15 cellular contexts compared by ENCODE assay signal in genomic region chr2:240295256-240296103, GRCh38.
"Had no signal": no experiment of that assay in that cellular context is flagged by ENCODE, and none has a peak within 500 bp of the region (broad histone marks: within the 10 kb centered on the region; RNA-seq: fewer than 3 reads in every experiment).

No MANE protein-coding gene starts in this region.

- H3K27ac ChIP-seq: hepatocyte, lower lobe of right lung, sigmoid colon, suprapubic skin had no signal

- H3K36me3 ChIP-seq: lower lobe of right lung, sigmoid colon, suprapubic skin had no signal

- ATAC-seq: activated T-cell treated with anti-CD3 and anti-CD28 coated beads, Interleukin-2, amount 50 U/mL, for 4 hours; effector memory CD8-positive, alpha-beta T cell; left cardiac atrium; lower lobe of right lung had no signal

- H3K4me2 ChIP-seq: hepatocyte had no signal

- H3K27ac Mint-ChIP-seq: activated B cell treated with CpG ODN at 0.5 μM for 24 hours; activated naive CD8-positive, alpha-beta T cell treated with anti-CD3 and anti-CD28 coated beads, Interleukin-2, amount 10 ng/mL, durations not matched to agents 7 days and 5 days; effector memory CD8-positive, alpha-beta T cell; mesothelial cell of epicardium; type B pancreatic cell had no signal

- DNase-seq: activated B cell treated with CpG ODN at 0.5 μM for 24 hours; activated CD4-positive, alpha-beta T cell treated with anti-CD3 and anti-CD28 coated beads, Interleukin-2, amount 50 U/mL, for 1 hour; activated naive CD8-positive, alpha-beta T cell treated with anti-CD3 and anti-CD28 coated beads, Interleukin-2, amount 10 ng/mL, durations not matched to agents 7 days and 5 days; activated T-cell treated with anti-CD3 and anti-CD28 coated beads, Interleukin-2, amount 50 U/mL, for 4 hours; aorta; central memory CD4-positive, alpha-beta T cell; effector memory CD8-positive, alpha-beta T cell; left cardiac atrium; lower lobe of right lung; sigmoid colon; stimulated activated naive CD4-positive, alpha-beta T cell treated with Interleukin-2 at 50 U/mL for 16 hours had no signal

- H3K36me3 Mint-ChIP-seq: activated naive CD8-positive, alpha-beta T cell treated with anti-CD3 and anti-CD28 coated beads, Interleukin-2, amount 10 ng/mL, durations not matched to agents 7 days and 5 days; mesothelial cell of epicardium; type B pancreatic cell had no signal

- H3K9me3 Mint-ChIP-seq: activated B cell treated with CpG ODN at 0.5 μM for 24 hours; activated naive CD8-positive, alpha-beta T cell treated with anti-CD3 and anti-CD28 coated beads, Interleukin-2, amount 10 ng/mL, durations not matched to agents 7 days and 5 days; activated T-cell treated with anti-CD3 and anti-CD28 coated beads, Interleukin-2, amount 50 U/mL, for 4 hours; effector memory CD8-positive, alpha-beta T cell; mesothelial cell of epicardium; type B pancreatic cell had no signal

- H3K4me1 Mint-ChIP-seq: activated B cell treated with CpG ODN at 0.5 μM for 24 hours; activated naive CD8-positive, alpha-beta T cell treated with anti-CD3 and anti-CD28 coated beads, Interleukin-2, amount 10 ng/mL, durations not matched to agents 7 days and 5 days had no signal

- H3K9me3 ChIP-seq: lower lobe of right lung, sigmoid colon, suprapubic skin had no signal

- H3K27me3 Mint-ChIP-seq: activated naive CD8-positive, alpha-beta T cell treated with anti-CD3 and anti-CD28 coated beads, Interleukin-2, amount 10 ng/mL, durations not matched to agents 7 days and 5 days had no signal

- H3K4me1 ChIP-seq: lower lobe of right lung, sigmoid colon, suprapubic skin had no signal

- H3K27me3 ChIP-seq: hepatocyte, sigmoid colon, suprapubic skin had no signal

- H3K4me3 ChIP-seq: hepatocyte, lower lobe of right lung, sigmoid colon, suprapubic skin had no signal

- H2AFZ ChIP-seq: hepatocyte had no signal

- H3K4me3 Mint-ChIP-seq: activated B cell treated with CpG ODN at 0.5 μM for 24 hours; activated naive CD8-positive, alpha-beta T cell treated with anti-CD3 and anti-CD28 coated beads, Interleukin-2, amount 10 ng/mL, durations not matched to agents 7 days and 5 days; activated T-cell treated with anti-CD3 and anti-CD28 coated beads, Interleukin-2, amount 50 U/mL, for 4 hours; effector memory CD8-positive, alpha-beta T cell; mesothelial cell of epicardium; type B pancreatic cell had no signal
